ENCODE assay signal across 16 cellular contexts in the genomic region with DNA sequence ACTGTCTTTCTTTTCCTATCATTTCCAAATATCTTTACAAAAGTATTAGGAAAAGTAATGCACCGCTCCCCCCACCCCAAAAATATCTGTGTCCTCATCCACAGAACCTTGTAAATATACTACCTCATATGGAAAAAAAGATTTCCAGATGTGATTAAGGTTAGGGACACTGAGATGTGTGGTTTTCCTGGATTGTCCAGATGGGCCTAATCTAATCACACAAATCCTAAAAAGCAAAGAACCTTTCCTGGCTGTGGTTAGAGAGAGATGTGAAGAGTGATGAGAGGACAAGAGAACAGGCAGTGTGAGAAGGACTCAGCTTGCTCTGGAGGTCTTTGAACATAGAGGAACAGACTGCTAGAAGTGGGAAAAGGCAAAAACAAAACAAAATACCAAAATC.
DNase-seq lines count a peak whose midpoint lies in the region; ATAC-seq and TF ChIP-seq lines count a peak whose summit lies in the region.
"Had no signal": no experiment of that assay in that cellular context is flagged by ENCODE, and none has a peak within 500 bp of the region (broad histone marks: within the 10 kb centered on the region; RNA-seq: fewer than 3 reads in every experiment).

No MANE protein-coding gene starts in this region.

- no peaks in the 10 kb centered on the region for H3K9me3 Mint-ChIP-seq in nephron progenitor cell
- H3K9me3 Mint-ChIP-seq in progenitor cell of endocrine pancreas (ENCODE audit: low read depth) = no peaks in the 10 kb centered on the region

- H3K27me3 Mint-ChIP-seq in nephron progenitor cell (ENCODE audit: low read depth, poor library complexity) (no peaks in the 10 kb centered on the region), progenitor cell of endocrine pancreas (no peaks in the 10 kb centered on the region)
- H3K27me3 Mint-ChIP-seq: CD4-positive, alpha-beta memory T cell had no signal

- TF ChIP-seq CTCF in nephron progenitor cell (IDR thresholded peaks at IDR 0.05) = no peak
- no peak for TF ChIP-seq CTCF in progenitor cell of endocrine pancreas (IDR thresholded peaks at IDR 0.05; ENCODE audit: unreplicated experiment)

- H3K4me3 Mint-ChIP-seq in nephron progenitor cell = no peak overlapping the region
- H3K4me3 Mint-ChIP-seq in progenitor cell of endocrine pancreas (ENCODE audit: low read depth) = no peak overlapping the region
- H3K4me3 Mint-ChIP-seq: CD4-positive, alpha-beta memory T cell had no signal

- H3K36me3 Mint-ChIP-seq in nephron progenitor cell (ENCODE audit: low read depth) (no peaks in the 10 kb centered on the region), progenitor cell of endocrine pancreas (ENCODE audit: insufficient read depth) (no peaks in the 10 kb centered on the region)
- H3K36me3 Mint-ChIP-seq: CD4-positive, alpha-beta memory T cell had no signal

- H3K4me1 Mint-ChIP-seq in nephron progenitor cell (no peaks in the 10 kb centered on the region), progenitor cell of endocrine pancreas (ENCODE audit: low read depth) (no peaks in the 10 kb centered on the region)
- H3K4me1 Mint-ChIP-seq: CD4-positive, alpha-beta memory T cell had no signal

- H3K27ac Mint-ChIP-seq in nephron progenitor cell (peak overlapping the region; percentile 11), progenitor cell of endocrine pancreas (no peak overlapping the region)
- H3K27ac Mint-ChIP-seq: CD4-positive, alpha-beta memory T cell had no signal

- peak; percentile 42 for DNase-seq in SK-N-DZ (ENCODE audit: low spot score)
- DNase-seq in nephron progenitor cell = no peak
- no peak for DNase-seq in progenitor cell of endocrine pancreas (ENCODE audit: low spot score, unreplicated experiment)
- DNase-seq: C1 segment of cervical spinal cord; Calu3; CD4-positive, alpha-beta memory T cell; COR-L47; DMS53; DMS79 treated with DMSO at 0.1 percent for 48 hours; GF-D8; GOT3; H7; HCEC 1CT had no signal

- ATAC-seq in SK-N-SH treated with all-trans-retinoic acid at 6 μM for 48 hours = no peak
- ATAC-seq in GM18867 (IDR thresholded peaks at IDR 0.05; ENCODE audit: unreplicated experiment) = no peak
- ATAC-seq in HG02938 (IDR thresholded peaks at IDR 0.05; ENCODE audit: unreplicated experiment) = no peak

TF ChIP-seq in SK-N-SH treated with all-trans-retinoic acid at 6 μM for 48 hours, 23 proteins besides CTCF, POLR2A, EP300 and RAD21:
- TF ChIP-seq, protein P1, sequence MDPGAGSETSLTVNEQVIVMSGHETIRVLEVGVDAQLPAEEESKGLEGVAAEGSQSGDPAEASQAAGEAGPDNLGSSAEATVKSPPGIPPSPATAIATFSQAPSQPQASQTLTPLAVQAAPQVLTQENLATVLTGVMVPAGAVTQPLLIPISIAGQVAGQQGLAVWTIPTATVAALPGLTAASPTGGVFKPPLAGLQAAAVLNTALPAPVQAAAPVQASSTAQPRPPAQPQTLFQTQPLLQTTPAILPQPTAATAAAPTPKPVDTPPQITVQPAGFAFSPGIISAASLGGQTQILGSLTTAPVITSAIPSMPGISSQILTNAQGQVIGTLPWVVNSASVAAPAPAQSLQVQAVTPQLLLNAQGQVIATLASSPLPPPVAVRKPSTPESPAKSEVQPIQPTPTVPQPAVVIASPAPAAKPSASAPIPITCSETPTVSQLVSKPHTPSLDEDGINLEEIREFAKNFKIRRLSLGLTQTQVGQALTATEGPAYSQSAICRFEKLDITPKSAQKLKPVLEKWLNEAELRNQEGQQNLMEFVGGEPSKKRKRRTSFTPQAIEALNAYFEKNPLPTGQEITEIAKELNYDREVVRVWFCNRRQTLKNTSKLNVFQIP (CRISPR knock-in tag; IDR thresholded peaks at IDR 0.05; ENCODE audit: borderline replicate concordance, low read depth) = no peak
- TF ChIP-seq, protein P2, sequence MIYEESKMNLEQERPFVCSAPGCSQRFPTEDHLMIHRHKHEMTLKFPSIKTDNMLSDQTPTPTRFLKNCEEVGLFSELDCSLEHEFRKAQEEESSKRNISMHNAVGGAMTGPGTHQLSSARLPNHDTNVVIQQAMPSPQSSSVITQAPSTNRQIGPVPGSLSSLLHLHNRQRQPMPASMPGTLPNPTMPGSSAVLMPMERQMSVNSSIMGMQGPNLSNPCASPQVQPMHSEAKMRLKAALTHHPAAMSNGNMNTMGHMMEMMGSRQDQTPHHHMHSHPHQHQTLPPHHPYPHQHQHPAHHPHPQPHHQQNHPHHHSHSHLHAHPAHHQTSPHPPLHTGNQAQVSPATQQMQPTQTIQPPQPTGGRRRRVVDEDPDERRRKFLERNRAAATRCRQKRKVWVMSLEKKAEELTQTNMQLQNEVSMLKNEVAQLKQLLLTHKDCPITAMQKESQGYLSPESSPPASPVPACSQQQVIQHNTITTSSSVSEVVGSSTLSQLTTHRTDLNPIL (CRISPR knock-in tag; IDR thresholded peaks at IDR 0.05; ENCODE audit: low read depth) = no peak
- TF ChIP-seq ISL1 (CRISPR knock-in tag; IDR thresholded peaks at IDR 0.05) (no peak), TCF4 (CRISPR knock-in tag; IDR thresholded peaks at IDR 0.05; ENCODE audit: borderline replicate concordance) (peak; percentile 59; the same call in 1 of the 2 replicates), ESRRG (CRISPR knock-in tag; IDR thresholded peaks at IDR 0.05) (no peak)
